ENCODE assay signal across 7 cellular contexts in the genomic region with DNA sequence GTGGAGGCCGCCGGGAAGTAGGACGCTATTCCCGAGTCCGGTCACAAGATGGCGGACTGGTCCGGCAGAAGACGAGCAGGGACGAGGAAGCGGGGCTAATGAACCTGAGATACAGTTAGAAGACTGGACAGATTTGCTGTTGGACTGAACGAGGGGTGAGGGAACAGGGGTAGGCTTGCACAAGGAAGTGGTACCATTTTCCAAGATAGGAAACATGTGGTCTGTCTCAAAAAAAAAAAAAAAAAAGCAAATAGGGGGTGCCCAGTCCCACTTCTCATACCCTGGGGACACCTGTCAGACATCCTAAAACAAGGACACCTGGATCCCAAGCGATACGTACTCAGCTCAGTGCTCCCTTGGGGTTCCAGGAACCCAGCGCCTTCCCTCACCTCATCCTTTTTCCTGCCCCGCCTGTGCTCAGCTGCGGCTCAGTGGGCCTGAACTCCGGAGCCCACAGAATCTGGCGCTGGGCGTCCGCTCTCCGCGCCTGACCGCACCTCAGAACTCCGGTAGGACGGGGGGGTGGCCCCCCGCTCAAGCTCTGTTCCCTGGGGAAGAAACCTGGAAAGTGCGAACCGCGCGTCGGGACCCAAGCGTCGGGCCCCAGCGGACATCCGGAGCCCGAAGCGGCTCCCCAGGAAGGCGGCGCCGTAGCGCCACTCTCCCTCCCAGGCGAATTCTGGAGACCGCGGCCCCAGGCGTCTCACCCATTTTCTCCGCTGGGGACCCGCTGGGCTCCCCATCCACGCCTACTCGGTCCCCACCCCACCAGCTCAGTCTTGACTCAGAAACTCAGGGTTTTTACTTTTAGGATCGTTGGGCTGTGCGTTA. TPM values are rescaled to one million over a fixed set of nuclear protein-coding genes. Genes with fewer than 3 reads are reported as not detected.
A peak's percentile ranks its signal among the peaks of the same experiment; 100 is the strongest.
DNase-seq lines count a peak whose midpoint lies in the region; ATAC-seq, FAIRE-seq and TF ChIP-seq lines count a peak whose summit lies in the region.

Gene LY6G5C (minus strand): TSS at position 227 of the 831 bp plus-strand sequence. CDS start 694 bp downstream, outside the sequence.

- H3K4me3 ChIP-seq in heart right ventricle, result peak within 1 kb of the TSS; percentile 42 to 68 (median 58)
- peak within 1 kb of the TSS; percentile 19 to 60 (median 42) for H3K4me3 ChIP-seq in pancreas

- H3K36me3 ChIP-seq in heart right ventricle, result peaks cover 0 to 23% (median 0%) of the 10 kb centered on the region in 9 donors
- no peaks in the 10 kb centered on the region for H3K36me3 ChIP-seq in pancreas

- ATAC-seq in heart right ventricle (peak; percentile 84 to 94 (median 92)), pancreas (peak; percentile 81 to 93 (median 90)), GM18858 (IDR thresholded peaks at IDR 0.05; ENCODE audit: unreplicated experiment) (no peak)

- peak within 1 kb of the TSS; percentile 12 for H3K27ac ChIP-seq in angular gyrus (ENCODE audit: low read depth, low read length)
- peak within 1 kb of the TSS in 9 of 10 donors; percentile 34 to 84 (median 66) for H3K27ac ChIP-seq in heart right ventricle
- peak within 1 kb of the TSS; percentile 38 to 71 (median 53) for H3K27ac ChIP-seq in pancreas

- no peaks in the 10 kb centered on the region for H3K27me3 ChIP-seq in heart right ventricle
- no peaks in the 10 kb centered on the region for H3K27me3 ChIP-seq in pancreas

- DNase-seq in GM12892 (ENCODE audit: insufficient read length) (peak; percentile 71), NCI-H1105 treated with DMSO at 0.1 percent for 48 hours (lab: John Stamatoyannopoulos, UW) (peak; percentile 85), SW480 (ENCODE audit: low spot score) (peak; percentile 89), heart right ventricle (peak; percentile 79 to 86), pancreas (peak; percentile 76 to 92 (median 82))

- peak; percentile 46 to 87 (median 78) for TF ChIP-seq CTCF in heart right ventricle (IDR thresholded peaks at IDR 0.05)
- peak; percentile 10 to 64 (median 50) for TF ChIP-seq CTCF in pancreas (IDR thresholded peaks at IDR 0.05)

- H3K4me1 ChIP-seq in heart right ventricle (peaks cover 5 to 27% (median 22%) of the 10 kb centered on the region in 9 donors), pancreas (peaks cover 3 to 8% (median 5%) of the 10 kb centered on the region in 3 donors)

- WGBS in heart right ventricle, 2 donors, result 0 to 1% methylated on average over 51 of the region's 51 CpGs
- 1% methylated on average over 51 of the region's 51 CpGs for WGBS in pancreas, 2 donors

- FAIRE-seq in GM12892 (lab: Jason Lieb, UNC) (peak; percentile 90), pancreas (lab: Jason Lieb, UNC) (no peak)

- no peaks in the 10 kb centered on the region for H3K9me3 ChIP-seq in heart right ventricle
- no peaks in the 10 kb centered on the region for H3K9me3 ChIP-seq in pancreas

- no peak for TF ChIP-seq POLR2A in GM12892 (IDR thresholded peaks at IDR 0.05; ENCODE audit: low read depth, low read length)

- intact Hi-C loops in heart right ventricle (cut with DNase I), result loop anchor here in 9 of 10 donors (1.0 to 10.0 kb wide), 13 partner anchors 46 to 276 kb away; partner anchors contain the start of genes CFB (in 1 of the 9), CLIC1 (in 1 of the 9), DDAH2 (in 1 of the 9) and NELFE (in 1 of the 9)
- intact Hi-C loops in pancreas (cut with DNase I), result loop anchor here in 1 of 3 donors (5.0 kb wide), 1 partner anchor 86 kb away; no protein-coding TSS in a partner anchor

RNA-seq across cellular contexts. Expression of gene LY6G5C, which starts in this region (rescaled TPM):
- 1.3 TPM for polyA plus RNA-seq in GM12892 (2012; ENCODE audit: missing spikeins)
- 1 to 10 TPM; 1.2 to 3.5 (median 1.9) TPM for total RNA-seq in heart right ventricle
- polyA plus RNA-seq in heart right ventricle, result 1 to 10 TPM; 2.0 to 2.6 TPM
- 1 to 10 TPM; 1.6 to 2.9 (median 2.3) TPM for total RNA-seq in pancreas
- 1 to 10 TPM; 2.4 to 2.5 TPM for polyA plus RNA-seq in pancreas

Comparison
In these comparisons a context has a peak if more than half of its experiments do, and no peak if none do; other contexts are left out.
1. H3K27ac ChIP-seq: peak in every context shown above with its lines; median percentile 66 in heart right ventricle; 53 in pancreas; 12 in angular gyrus.